In genomic region chr14:100714205-100714781, GRCh38 we compare ENCODE assay signal across 19 cellular contexts. TPM values are rescaled to one million over a fixed set of nuclear protein-coding genes. Genes with fewer than 3 reads are reported as not detected.
DNase-seq lines count a peak whose midpoint lies in the region.
"Had no signal": no experiment of that assay in that cellular context is flagged by ENCODE, and none has a peak within 500 bp of the region (broad histone marks: within the 10 kb centered on the region; RNA-seq: fewer than 3 reads in every experiment).

No MANE protein-coding gene starts in this region.

- no peak overlapping the region for H3K4me3 ChIP-seq in Karpas-422 (ENCODE audit: low read length)
- no peak overlapping the region for H3K4me3 ChIP-seq in mesendoderm (ENCODE audit: low read length)
- H3K4me3 ChIP-seq: breast epithelium, hepatocyte, left ventricle myocardium inferior, skin epidermis, tibial artery had no signal

- no peak overlapping the region for H4K8ac ChIP-seq in mesendoderm (ENCODE audit: low read depth, low read length)

- peak; percentile 54 for DNase-seq in DMS153 (lab: John Stamatoyannopoulos, UW)
- no peak for DNase-seq in DMS153 treated with DMSO at 0.1 percent for 48 hours (lab: John Stamatoyannopoulos, UW; ENCODE audit: unreplicated experiment)
- DNase-seq in Karpas-422, result peak; percentile 79
- DNase-seq in RPMI7951 (ENCODE audit: low read depth), result peak; percentile 18
- DNase-seq in mesendoderm, result no peak
- no peak for DNase-seq in COR-L47 (lab: John Stamatoyannopoulos, UW)
- no peak for DNase-seq in dedifferentiated amniotic fluid mesenchymal stem cell (ENCODE audit: extremely low spot score)
- DNase-seq in C1 segment of cervical spinal cord (lab: John Stamatoyannopoulos, UW), result no peak
- DNase-seq: activated CD4-positive, alpha-beta memory T cell treated with anti-CD3 and anti-CD28 coated beads, Interleukin-2, amount 10 ng/mL, durations not matched to agents 7 days and 5 days; activated naive CD4-positive, alpha-beta T cell; left ventricle myocardium inferior; NCI-H1105; PC-3; T-helper 2 cell; tibial artery had no signal

- no peak overlapping the region for H4K5ac ChIP-seq in mesendoderm (ENCODE audit: low read length)

- no peak overlapping the region for H2BK15ac ChIP-seq in mesendoderm (replicated peaks; ENCODE audit: low read depth)

- H3K9me2 ChIP-seq in Karpas-422 (replicated peaks; ENCODE audit: insufficient read depth, low read length), result no peaks in the 10 kb centered on the region

- H2BK5ac ChIP-seq in mesendoderm (ENCODE audit: low read length), result no peak overlapping the region

- H3K18ac ChIP-seq in mesendoderm (ENCODE audit: low read length), result no peak overlapping the region

- no peak overlapping the region for H3K27ac ChIP-seq in Karpas-422 (ENCODE audit: low read length)
- no peak overlapping the region for H3K27ac ChIP-seq in mesendoderm (ENCODE audit: low read depth, low read length)
- H3K27ac ChIP-seq: 22Rv1, breast epithelium, hepatocyte, left ventricle myocardium inferior, skin epidermis, tibial artery had no signal

- no CpG with 5 or more reads among the region's 18 CpGs for WGBS in mesendoderm (ENCODE audit: extremely low coverage, insufficient coverage, low lambda C conversion rate)

- H4K20me1 ChIP-seq in Karpas-422 (ENCODE audit: insufficient read depth, low read depth, low read length), result peaks cover 11% of the 10 kb centered on the region

- H2AK5ac ChIP-seq in mesendoderm (ENCODE audit: low read length), result no peak overlapping the region

- H2BK120ac ChIP-seq in mesendoderm (ENCODE audit: low read depth, low read length), result no peak overlapping the region

- no peaks in the 10 kb centered on the region for H3K27me3 ChIP-seq in Karpas-422 (ENCODE audit: low read length)
- H3K27me3 ChIP-seq in mesendoderm (ENCODE audit: insufficient read depth, low read length, poor library complexity), result no peaks in the 10 kb centered on the region
- H3K27me3 ChIP-seq: hepatocyte had no signal

- no peak overlapping the region for H2AFZ ChIP-seq in Karpas-422 (ENCODE audit: low read length)
- H2AFZ ChIP-seq: hepatocyte had no signal

- H3K79me1 ChIP-seq in mesendoderm (ENCODE audit: low read length), result no peaks in the 10 kb centered on the region

- H3K79me2 ChIP-seq in Karpas-422 (ENCODE audit: low read length) (no peaks in the 10 kb centered on the region), mesendoderm (ENCODE audit: control insufficient read depth, insufficient read depth, low read length) (no peaks in the 10 kb centered on the region)
- H3K79me2 ChIP-seq: hepatocyte had no signal

- H3K9ac ChIP-seq in Karpas-422 (ENCODE audit: low read length), result no peak overlapping the region
- H3K9ac ChIP-seq in mesendoderm (ENCODE audit: low read length), result no peak overlapping the region

- no peaks in the 10 kb centered on the region for H3K9me3 ChIP-seq in Karpas-422 (ENCODE audit: low read length)
- H3K9me3 ChIP-seq: breast epithelium, tibial artery had no signal

- H3K4me2 ChIP-seq in Karpas-422 (ENCODE audit: low read depth, low read length, poor library complexity, severe bottlenecking) (peak overlapping the region; percentile 2), mesendoderm (ENCODE audit: low read length) (no peak overlapping the region)
- H3K4me2 ChIP-seq: hepatocyte had no signal

- H3K56ac ChIP-seq in mesendoderm (ENCODE audit: low read length), result no peak overlapping the region

- no peak overlapping the region for H3K4ac ChIP-seq in mesendoderm (ENCODE audit: low read depth, low read length)

- H3K36me3 ChIP-seq in Karpas-422 (ENCODE audit: insufficient read depth, low read length), result no peaks in the 10 kb centered on the region
- no peaks in the 10 kb centered on the region for H3K36me3 ChIP-seq in mesendoderm (ENCODE audit: control insufficient read depth, insufficient read depth, low read length)
- H3K36me3 ChIP-seq: breast epithelium, left ventricle myocardium inferior, tibial artery had no signal

- H3K23ac ChIP-seq in mesendoderm (ENCODE audit: low read length), result peak overlapping the region; percentile 38

- H3K4me1 ChIP-seq in Karpas-422 (ENCODE audit: low read length) (peaks cover 26% of the 10 kb centered on the region), mesendoderm (ENCODE audit: control insufficient read depth, low read depth, low read length) (peaks cover 3% of the 10 kb centered on the region)

RNA-seq across cellular contexts. Expression of gene DLK1, which starts 12.4 kb away (rescaled TPM):
- total RNA-seq in Karpas-422 (2014; rRNA removed; shearing (Covaris generic); ENCODE audit: low replicate concordance), result not detected in 2 replicates
- not detected in 2 replicates for total RNA-seq in RPMI7951 (2014; rRNA removed; shearing (Covaris generic))
- polyA plus RNA-seq in mesendoderm (2013, experiment 1 of 2), result 0.51 TPM
- 0.56 TPM for polyA plus RNA-seq in mesendoderm (2013, experiment 2 of 2)
- total RNA-seq: activated CD4-positive, alpha-beta memory T cell treated with anti-CD3 and anti-CD28 coated beads, Interleukin-2, amount 10 ng/mL, durations not matched to agents 7 days and 5 days; PC-3 had no signal

Comparison
In these comparisons a context has a peak if more than half of its experiments do, and no peak if none do; other contexts are left out.
1. DNase-seq: peak in DMS153 (single experiment), Karpas-422 (single experiment) and RPMI7951 (single experiment); none in DMS153 treated with DMSO at 0.1 percent for 48 hours (single experiment), mesendoderm (single experiment), COR-L47 (single experiment), dedifferentiated amniotic fluid mesenchymal stem cell (single experiment) and C1 segment of cervical spinal cord (0 of 14).